ENCODE assay signal across 1 cellular context in genomic region chr17:44308865-44309264, GRCh38.
TF ChIP-seq lines count a peak whose summit lies in the region.

No MANE protein-coding gene starts in this region.

TF ChIP-seq in SK-N-SH treated with all-trans-retinoic acid at 6 μM for 48 hours, 23 proteins besides CTCF, POLR2A, EP300 and RAD21 (continued from another document):
- no peak for TF ChIP-seq PATZ1 (CRISPR knock-in tag; IDR thresholded peaks at IDR 0.05; ENCODE audit: borderline replicate concordance)
- TF ChIP-seq ESRRG (CRISPR knock-in tag; IDR thresholded peaks at IDR 0.05): no peak
- TF ChIP-seq CSDC2 (CRISPR knock-in tag; IDR thresholded peaks at IDR 0.05): no peak
- TF ChIP-seq TCF4 (CRISPR knock-in tag; IDR thresholded peaks at IDR 0.05; ENCODE audit: borderline replicate concordance): no peak
- no peak for TF ChIP-seq GLIS3 (CRISPR knock-in tag; IDR thresholded peaks at IDR 0.05)
- TF ChIP-seq POU6F1 (CRISPR knock-in tag; IDR thresholded peaks at IDR 0.05; ENCODE audit: borderline replicate concordance, low read depth): no peak
- TF ChIP-seq ZNF70 (CRISPR knock-in tag; IDR thresholded peaks at IDR 0.05): no peak
- no peak for TF ChIP-seq BACH2 (CRISPR knock-in tag; IDR thresholded peaks at IDR 0.05; ENCODE audit: borderline replicate concordance)
- no peak for TF ChIP-seq ZNF8 (CRISPR knock-in tag; IDR thresholded peaks at IDR 0.05)
- TF ChIP-seq SNAI2 (CRISPR knock-in tag; IDR thresholded peaks at IDR 0.05): no peak
- no peak for TF ChIP-seq ARNTL (CRISPR knock-in tag; IDR thresholded peaks at IDR 0.05; ENCODE audit: borderline replicate concordance, low read depth)
